In genomic region chr20:47379433-47380150, GRCh38 we compare ENCODE assay signal across 13 cellular contexts. TPM values are rescaled to one million over a fixed set of nuclear protein-coding genes. Genes with fewer than 3 reads are reported as not detected.
DNase-seq lines count a peak whose midpoint lies in the region; ATAC-seq and TF ChIP-seq lines count a peak whose summit lies in the region.
"Had no signal": no experiment of that assay in that cellular context is flagged by ENCODE, and none has a peak within 500 bp of the region (broad histone marks: within the 10 kb centered on the region; RNA-seq: fewer than 3 reads in every experiment).

No MANE protein-coding gene starts in this region.

- H3K27ac ChIP-seq in osteoblast (ENCODE audit: low read depth, low read length): peak overlapping the region; percentile 83
- H3K27ac ChIP-seq: ascending aorta, HL-60, suprapubic skin had no signal

- no peak overlapping the region for H3K4me2 ChIP-seq in osteoblast (ENCODE audit: insufficient read depth, low read length)

- H4K20me1 ChIP-seq in osteoblast (ENCODE audit: insufficient read depth, low read length): no peaks in the 10 kb centered on the region

- no peaks in the 10 kb centered on the region for H3K27me3 ChIP-seq in osteoblast (ENCODE audit: insufficient read depth, low read length)
- H3K27me3 ChIP-seq: ascending aorta, suprapubic skin had no signal

- peaks cover 28% of the 10 kb centered on the region for H3K4me1 ChIP-seq in osteoblast (ENCODE audit: insufficient read depth, low read length)

- no peak overlapping the region for H3K4me3 Mint-ChIP-seq in effector memory CD8-positive, alpha-beta T cell

- H3K9me3 ChIP-seq in osteoblast (ENCODE audit: low read depth, low read length): no peaks in the 10 kb centered on the region
- H3K9me3 ChIP-seq: ascending aorta, suprapubic skin had no signal

- H3K27ac Mint-ChIP-seq in effector memory CD8-positive, alpha-beta T cell: peak overlapping the region; percentile 36 to 52

- peak; percentile 89 for DNase-seq in Daoy (ENCODE audit: low read depth)
- peak; percentile 84 for DNase-seq in RKO (ENCODE audit: low spot score)
- no peak for DNase-seq in effector memory CD8-positive, alpha-beta T cell
- peak; percentile 84 for DNase-seq in osteoblast (ENCODE audit: insufficient read length, low spot score, missing footprints)
- DNase-seq in activated CD4-positive, alpha-beta T cell treated with anti-CD3 and anti-CD28 coated beads for 4 hours: no peak
- no peak for DNase-seq in NOMO-1 (lab: John Stamatoyannopoulos, UW; ENCODE audit: unreplicated experiment in 2 of 2)
- no peak for DNase-seq in kidney tubule cell (ENCODE audit: low spot score)
- DNase-seq: MM.1S, retina had no signal

- no peaks in the 10 kb centered on the region for H3K36me3 ChIP-seq in osteoblast (ENCODE audit: insufficient read depth, low read length)
- H3K36me3 ChIP-seq: ascending aorta, suprapubic skin had no signal

- TF ChIP-seq CTCF in osteoblast (IDR thresholded peaks at IDR 0.05; ENCODE audit: extremely low read depth, low read depth, low read length): no peak

- peaks cover 0 to 4% of the 10 kb centered on the region in 2 donors for H3K4me1 Mint-ChIP-seq in effector memory CD8-positive, alpha-beta T cell (ENCODE audit: low read depth in 2 of 2)

- no peaks in the 10 kb centered on the region for H3K9me3 Mint-ChIP-seq in effector memory CD8-positive, alpha-beta T cell

- no peaks in the 10 kb centered on the region for H3K27me3 Mint-ChIP-seq in effector memory CD8-positive, alpha-beta T cell

- H3K36me3 Mint-ChIP-seq in effector memory CD8-positive, alpha-beta T cell (ENCODE audit: insufficient read depth): peaks cover 6% of the 10 kb centered on the region

- no peaks in the 10 kb centered on the region for H3K79me2 ChIP-seq in osteoblast (ENCODE audit: insufficient read depth, low read length)

- peak overlapping the region; percentile 63 for H2AFZ ChIP-seq in osteoblast (ENCODE audit: low read length)

- ATAC-seq in effector memory CD8-positive, alpha-beta T cell (replicated peaks): no peak
- ATAC-seq in HG03097 (IDR thresholded peaks at IDR 0.05; ENCODE audit: low FRiP score, unreplicated experiment): no peak

- H3K4me3 ChIP-seq in osteoblast (ENCODE audit: insufficient read depth, low read length): no peak overlapping the region
- H3K4me3 ChIP-seq: ascending aorta, suprapubic skin had no signal

RNA-seq across cellular contexts. Expression of gene ZMYND8, which starts 23.1 kb away (rescaled TPM):
- total RNA-seq in Daoy (2014; rRNA removed; shearing (Covaris generic)): 15.4 and 20.7 TPM in 2 replicates
- 13.6 and 18.8 TPM in 2 replicates for total RNA-seq in osteoblast

Comparison
In these comparisons a context has a peak if more than half of its experiments do, and no peak if none do; other contexts are left out.
1. DNase-seq: peak in Daoy (single experiment), RKO (single experiment) and osteoblast (single experiment); none in effector memory CD8-positive, alpha-beta T cell (0 of 3), activated CD4-positive, alpha-beta T cell treated with anti-CD3 and anti-CD28 coated beads for 4 hours (0 of 2), NOMO-1 (0 of 2) and kidney tubule cell (single experiment).